Comparison of ENCODE assay signal across 8 cellular contexts in genomic region chr12:49707812-49708147, GRCh38. TPM values are rescaled to one million over a fixed set of nuclear protein-coding genes. Genes with fewer than 3 reads are reported as not detected.
A peak's percentile ranks its signal among the peaks of the same experiment; 100 is the strongest.
DNase-seq lines count a peak whose midpoint lies in the region; ATAC-seq and TF ChIP-seq lines count a peak whose summit lies in the region.

No MANE protein-coding gene starts in this region.

- no peak for TF ChIP-seq CTCF in mucosa of descending colon (IDR thresholded peaks at IDR 0.05)

- H3K27ac Mint-ChIP-seq in activated naive CD8-positive, alpha-beta T cell, result peak overlapping the region; percentile 74

- no peaks in the 10 kb centered on the region for H3K36me3 Mint-ChIP-seq in activated naive CD8-positive, alpha-beta T cell

- peaks cover 52% of the 10 kb centered on the region for H3K4me1 ChIP-seq in BLaER1
- H3K4me1 ChIP-seq in HAP-1, result peaks cover 6% of the 10 kb centered on the region
- H3K4me1 ChIP-seq in mucosa of descending colon (ENCODE audit: low read depth), result no peaks in the 10 kb centered on the region

- DNase-seq in HAP-1 (ENCODE audit: low spot score in 2 of 2), result no peak
- no peak for DNase-seq in mucosa of descending colon
- DNase-seq in HUDEP-2 (lab: John Stamatoyannopoulos, UW; ENCODE audit: unreplicated experiment in 76 of 76), result no peak

- H3K27me3 Mint-ChIP-seq in activated naive CD8-positive, alpha-beta T cell, result peaks cover 3% of the 10 kb centered on the region

- H4K20me1 ChIP-seq in BLaER1, result peaks cover 32% of the 10 kb centered on the region

- peak overlapping the region; percentile 71 for H3K4me3 Mint-ChIP-seq in activated naive CD8-positive, alpha-beta T cell

- no peaks in the 10 kb centered on the region for H3K9me3 Mint-ChIP-seq in activated naive CD8-positive, alpha-beta T cell (ENCODE audit: low read depth)

- no peak for ATAC-seq in mucosa of descending colon
- no peak for ATAC-seq in GM21447 (IDR thresholded peaks at IDR 0.05; ENCODE audit: unreplicated experiment)
- no peak for ATAC-seq in GM19467 (IDR thresholded peaks at IDR 0.05; ENCODE audit: unreplicated experiment)
- ATAC-seq in HG02642 (IDR thresholded peaks at IDR 0.05; ENCODE audit: poor library complexity, unreplicated experiment), result no peak

- H3K36me3 ChIP-seq in BLaER1 (no peaks in the 10 kb centered on the region), HAP-1 (replicated peaks) (no peaks in the 10 kb centered on the region), mucosa of descending colon (ENCODE audit: low read depth) (no peaks in the 10 kb centered on the region)

- H3K4me3 ChIP-seq in BLaER1 (no peak overlapping the region), HAP-1 (0 out of 2 replicates have a peak overlapping the region, but pooled peaks have one; percentile 4), mucosa of descending colon (peak overlapping the region; percentile 9)

- H3K4me2 ChIP-seq in BLaER1, result 0 out of 2 replicates have a peak overlapping the region, but pooled peaks have one; percentile 23

- H3K9ac ChIP-seq in BLaER1, result no peak overlapping the region

- H3K27me3 ChIP-seq in BLaER1 (no peaks in the 10 kb centered on the region), HAP-1 (ENCODE audit: low read depth) (peaks cover 20% of the 10 kb centered on the region)

- in situ Hi-C loops in HAP-1 (cut with MboI; ENCODE audit: low sequenced_read_pairs), result loop anchor here (5.0 kb wide), 1 partner anchor 65 kb away; no protein-coding TSS in a partner anchor

- no peak overlapping the region for H3K27ac ChIP-seq in BLaER1

- H3K4me1 Mint-ChIP-seq in activated naive CD8-positive, alpha-beta T cell (ENCODE audit: low read depth), result peaks cover 38% of the 10 kb centered on the region

- H3K9me3 ChIP-seq in BLaER1, result no peaks in the 10 kb centered on the region
- H3K9me3 ChIP-seq in HAP-1, result no peaks in the 10 kb centered on the region
- H3K9me3 ChIP-seq in mucosa of descending colon, result no peaks in the 10 kb centered on the region

- intact Hi-C loops in mucosa of descending colon (cut with DNase I, micrococcal nuclease), result loop anchor here (2.0 to 5.0 kb wide), 2 partner anchors 63 to 65 kb away; no protein-coding TSS in a partner anchor

RNA-seq across cellular contexts. Expression of gene FMNL3, which starts 0.6 kb away (rescaled TPM):
- total RNA-seq in mucosa of descending colon, result 10 to 100 TPM in 1 of 3 donors, 1 to 10 TPM in 2; 4.2 to 13.4 (median 7.1) TPM

RNA-seq across cellular contexts. Expression of gene TMBIM6, which starts 33.6 kb away (rescaled TPM):
- 100 to 1,000 TPM; 614 to 954 (median 773) TPM for total RNA-seq in mucosa of descending colon
